Comparison of ENCODE assay signal across 14 cellular contexts in genomic region chr18:63783394-63783793, GRCh38. TPM values are rescaled to one million over a fixed set of nuclear protein-coding genes. Genes with fewer than 3 reads are reported as not detected.
DNase-seq lines count a peak whose midpoint lies in the region; ATAC-seq and TF ChIP-seq lines count a peak whose summit lies in the region.
"Had no signal": no experiment of that assay in that cellular context is flagged by ENCODE, and none has a peak within 500 bp of the region (broad histone marks: within the 10 kb centered on the region; RNA-seq: fewer than 3 reads in every experiment).

No MANE protein-coding gene starts in this region.

- H3K4me1 Mint-ChIP-seq in activated naive CD4-positive, alpha-beta T cell treated with anti-CD3 and anti-CD28 coated beads for 36 hours (ENCODE audit: low read depth) = no peaks in the 10 kb centered on the region
- H3K4me1 Mint-ChIP-seq in stimulated activated naive B cell treated with anti-CD40 and anti-IgM and Interleukin-4, amounts not matched to agents 10 μg/mL and 1 μg/mL and 100 μg/mL, for 72 hours = no peaks in the 10 kb centered on the region

- peak; percentile 47 for ATAC-seq in HG03442 (IDR thresholded peaks at IDR 0.05; ENCODE audit: unreplicated experiment)
- ATAC-seq in stimulated activated naive B cell treated with anti-CD40 and anti-IgM and Interleukin-4, amounts not matched to agents 10 μg/mL and 1 μg/mL and 100 μg/mL, for 72 hours (replicated peaks) = peak; percentile 33 to 47
- no peak for ATAC-seq in HG03469 (IDR thresholded peaks at IDR 0.05; ENCODE audit: unreplicated experiment)
- no peak for ATAC-seq in GM18517 (IDR thresholded peaks at IDR 0.05; ENCODE audit: unreplicated experiment)
- ATAC-seq: body of pancreas had no signal

- no peaks in the 10 kb centered on the region for H3K36me3 ChIP-seq in WERI-Rb-1

- no peaks in the 10 kb centered on the region for H3K27me3 Mint-ChIP-seq in activated naive CD4-positive, alpha-beta T cell treated with anti-CD3 and anti-CD28 coated beads for 36 hours (ENCODE audit: low read depth)
- no peaks in the 10 kb centered on the region for H3K27me3 Mint-ChIP-seq in stimulated activated naive B cell treated with anti-CD40 and anti-IgM and Interleukin-4, amounts not matched to agents 10 μg/mL and 1 μg/mL and 100 μg/mL, for 72 hours

- H3K4me3 ChIP-seq in WERI-Rb-1 (ENCODE audit: low read depth, low read length) = no peak overlapping the region
- H3K4me3 ChIP-seq: body of pancreas had no signal

- H3K9me3 Mint-ChIP-seq in activated naive CD4-positive, alpha-beta T cell treated with anti-CD3 and anti-CD28 coated beads for 36 hours = no peaks in the 10 kb centered on the region
- H3K9me3 Mint-ChIP-seq in stimulated activated naive B cell treated with anti-CD40 and anti-IgM and Interleukin-4, amounts not matched to agents 10 μg/mL and 1 μg/mL and 100 μg/mL, for 72 hours = no peaks in the 10 kb centered on the region

- peak; percentile 5 for DNase-seq in activated naive CD4-positive, alpha-beta T cell treated with anti-CD3 and anti-CD28 coated beads for 36 hours
- DNase-seq in activated naive CD4-positive, alpha-beta T cell (lab: John Stamatoyannopoulos, UW) = no peak
- peak; percentile 21 for DNase-seq in WERI-Rb-1
- no peak for DNase-seq in stimulated activated naive B cell treated with anti-CD40 and anti-IgM and Interleukin-4, amounts not matched to agents 10 μg/mL and 1 μg/mL and 100 μg/mL, for 72 hours
- no peak for DNase-seq in kidney glomerular epithelial cell (lab: John Stamatoyannopoulos, UW)
- DNase-seq: activated CD8-positive, alpha-beta memory T cell treated with anti-CD3 and anti-CD28 coated beads for 24 hours; activated gamma-delta T cell treated with Interleukin-2 at 50 U/mL for 16 hours; body of pancreas; stimulated activated CD4-positive, alpha-beta T cell treated with anti-CD3 and anti-CD28 coated beads, Interleukin-2, amount 100 ng/mL, for 48 hours; stimulated activated naive CD4-positive, alpha-beta T cell; T-helper 9 cell had no signal

- CTCF ChIA-PET in activated naive CD4-positive, alpha-beta T cell treated with anti-CD3 and anti-CD28 coated beads for 36 hours (lab: Charles Lee) = interaction anchor here (0.7 kb wide), 1 partner anchor 153 kb away, joined by 3 read pairs; no protein-coding TSS in a partner anchor

- H3K4me3 Mint-ChIP-seq in activated naive CD4-positive, alpha-beta T cell treated with anti-CD3 and anti-CD28 coated beads for 36 hours = no peak overlapping the region
- no peak overlapping the region for H3K4me3 Mint-ChIP-seq in stimulated activated naive B cell treated with anti-CD40 and anti-IgM and Interleukin-4, amounts not matched to agents 10 μg/mL and 1 μg/mL and 100 μg/mL, for 72 hours

- no peaks in the 10 kb centered on the region for H3K9me3 ChIP-seq in WERI-Rb-1 (ENCODE audit: severe bottlenecking)
- H3K9me3 ChIP-seq: body of pancreas had no signal

- no peaks in the 10 kb centered on the region for H3K36me3 Mint-ChIP-seq in activated naive CD4-positive, alpha-beta T cell treated with anti-CD3 and anti-CD28 coated beads for 36 hours (ENCODE audit: low read depth)
- no peaks in the 10 kb centered on the region for H3K36me3 Mint-ChIP-seq in stimulated activated naive B cell treated with anti-CD40 and anti-IgM and Interleukin-4, amounts not matched to agents 10 μg/mL and 1 μg/mL and 100 μg/mL, for 72 hours

- peak; percentile 35 for TF ChIP-seq CTCF in WERI-Rb-1 (IDR thresholded peaks at IDR 0.05; ENCODE audit: low read depth, low read length)

- intact Hi-C loops in activated naive CD4-positive, alpha-beta T cell treated with anti-CD3 and anti-CD28 coated beads for 36 hours (cut with micrococcal nuclease) = no loop called here

- no peaks in the 10 kb centered on the region for H3K27me3 ChIP-seq in WERI-Rb-1 (ENCODE audit: insufficient read depth, low read depth, severe bottlenecking)
- H3K27me3 ChIP-seq: body of pancreas had no signal

- H3K27ac Mint-ChIP-seq in activated naive CD4-positive, alpha-beta T cell treated with anti-CD3 and anti-CD28 coated beads for 36 hours = no peak overlapping the region
- H3K27ac Mint-ChIP-seq in stimulated activated naive B cell treated with anti-CD40 and anti-IgM and Interleukin-4, amounts not matched to agents 10 μg/mL and 1 μg/mL and 100 μg/mL, for 72 hours = no peak overlapping the region

- H3K27ac ChIP-seq in WERI-Rb-1 = no peak overlapping the region
- H3K27ac ChIP-seq: body of pancreas had no signal

RNA-seq across cellular contexts. Expression of gene SERPINB7, which starts 8.2 kb away (rescaled TPM):
- total RNA-seq in activated naive CD4-positive, alpha-beta T cell treated with anti-CD3 and anti-CD28 coated beads for 36 hours = not detected
- total RNA-seq: body of pancreas had no signal

Comparison
In these comparisons a context has a peak if more than half of its experiments do, and no peak if none do; other contexts are left out.
1. DNase-seq: peak in activated naive CD4-positive, alpha-beta T cell treated with anti-CD3 and anti-CD28 coated beads for 36 hours (single experiment) and WERI-Rb-1 (single experiment); none in activated naive CD4-positive, alpha-beta T cell (0 of 4), stimulated activated naive B cell treated with anti-CD40 and anti-IgM and Interleukin-4, amounts not matched to agents 10 μg/mL and 1 μg/mL and 100 μg/mL, for 72 hours (single experiment) and kidney glomerular epithelial cell (single experiment).
2. ATAC-seq: peak in HG03442 (single experiment) and stimulated activated naive B cell treated with anti-CD40 and anti-IgM and Interleukin-4, amounts not matched to agents 10 μg/mL and 1 μg/mL and 100 μg/mL, for 72 hours (2 of 2); none in HG03469 (single experiment) and GM18517 (single experiment).